In the genomic region with DNA sequence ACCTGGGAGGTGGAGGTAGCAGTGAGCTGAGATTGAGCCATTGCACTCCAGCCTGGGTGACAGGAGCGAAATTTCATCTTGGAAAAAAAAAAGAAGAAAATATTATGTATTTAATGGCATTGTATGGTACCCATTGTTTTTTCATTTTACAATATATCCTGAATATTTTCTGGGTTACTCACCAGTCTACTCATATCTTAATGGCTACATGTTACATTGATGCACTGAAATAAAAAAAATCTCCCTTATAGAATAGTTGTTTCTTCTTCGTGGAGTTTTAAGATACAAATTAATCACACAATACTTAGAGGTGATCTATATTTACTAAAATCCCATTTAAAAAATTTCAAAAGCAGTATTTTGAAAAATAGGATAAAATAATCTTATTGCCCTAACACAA, we compare ENCODE assay signal across 19 cellular contexts.
"Had no signal": no experiment of that assay in that cellular context is flagged by ENCODE, and none has a peak within 500 bp of the region (broad histone marks: within the 10 kb centered on the region; RNA-seq: fewer than 3 reads in every experiment).

No MANE protein-coding gene starts in this region.

- DNase-seq: colonic mucosa; effector memory CD4-positive, alpha-beta T cell; hypothalamus; immature natural killer cell; left ventricle myocardium superior; lower lobe of right lung; naive thymus-derived CD8-positive, alpha-beta T cell; nephron progenitor cell; nucleus accumbens; psoas muscle; right cardiac atrium; sigmoid colon; stimulated activated CD4-positive, alpha-beta T cell treated with anti-CD3 and anti-CD28 coated beads, Interleukin-2, amount 100 ng/mL, for 24 hours; stimulated activated CD4-positive, alpha-beta T cell treated with anti-CD3 and anti-CD28 coated beads, Interleukin-4, amount 100 ng/mL, for 24 hours; upper lobe of left lung had no signal

- ATAC-seq: left ventricle myocardium superior; lower lobe of right lung; naive thymus-derived CD8-positive, alpha-beta T cell; psoas muscle; right cardiac atrium; stimulated activated memory B cell treated with anti-CD40 and anti-IgM and Interleukin-4, amounts not matched to agents 10 μg/mL and 1 μg/mL and 100 μg/mL, for 72 hours had no signal

- H3K27me3 ChIP-seq: colonic mucosa, esophagus muscularis mucosa, sigmoid colon, tibial nerve, upper lobe of left lung had no signal

- H3K4me1 ChIP-seq: colonic mucosa, esophagus muscularis mucosa, lower lobe of right lung, psoas muscle, sigmoid colon, tibial nerve, upper lobe of left lung had no signal

- H3K4me3 ChIP-seq: colonic mucosa, esophagus muscularis mucosa, lower lobe of right lung, psoas muscle, sigmoid colon, thoracic aorta, tibial nerve, upper lobe of left lung had no signal

- H3K27ac ChIP-seq: colonic mucosa, esophagus muscularis mucosa, lower lobe of right lung, psoas muscle, sigmoid colon, thoracic aorta, tibial nerve, upper lobe of left lung had no signal
